ENCODE assay signal across 10 cellular contexts in genomic region chr9:121321039-121321503, GRCh38. TPM values are rescaled to one million over a fixed set of nuclear protein-coding genes. Genes with fewer than 3 reads are reported as not detected.
A peak's percentile ranks its signal among the peaks of the same experiment; 100 is the strongest.
DNase-seq lines count a peak whose midpoint lies in the region; ATAC-seq and TF ChIP-seq lines count a peak whose summit lies in the region.
"Had no signal": no experiment of that assay in that cellular context is flagged by ENCODE, and none has a peak within 500 bp of the region (broad histone marks: within the 10 kb centered on the region; RNA-seq: fewer than 3 reads in every experiment).

No MANE protein-coding gene starts in this region.

- TF ChIP-seq CTCF in Panc1 (IDR thresholded peaks at IDR 0.05) (no peak), dorsolateral prefrontal cortex (IDR thresholded peaks at IDR 0.05 in 54 of 56, conservative IDR thresholded peaks at IDR 0.05 in 2 of 56; ENCODE audit: low read depth in 1 of 56, partially characterized antibody in 56 of 56) (no peak), gastrocnemius medialis (IDR thresholded peaks at IDR 0.05 in 4 of 5, conservative IDR thresholded peaks at IDR 0.05 in 1 of 5) (no peak)

- H3K27ac ChIP-seq in Panc1 (ENCODE audit: low read length), result peak overlapping the region; percentile 36; the same call in 1 of the 2 replicates
- peak overlapping the region in 45 of 59 donors; percentile 1 to 92 (median 70) for H3K27ac ChIP-seq in dorsolateral prefrontal cortex
- H3K27ac ChIP-seq in gastrocnemius medialis, result peak overlapping the region; percentile 88 to 91 (median 88)

- H3K9me3 ChIP-seq in Panc1 (ENCODE audit: control insufficient read depth, insufficient read depth, low read depth, low read length) (no peaks in the 10 kb centered on the region), gastrocnemius medialis (no peaks in the 10 kb centered on the region)

- H3K4me3 ChIP-seq in Panc1 (ENCODE audit: low read depth in 2 of 2, low read length in 2 of 2) (no peak overlapping the region), dorsolateral prefrontal cortex (no peak overlapping the region), gastrocnemius medialis (no peak overlapping the region)

- H3K4me1 ChIP-seq in Panc1 (ENCODE audit: control insufficient read depth, insufficient read depth, low read length) (peaks cover 6% of the 10 kb centered on the region; the same call in 1 of the 2 replicates), gastrocnemius medialis (peaks cover 15 to 36% of the 10 kb centered on the region in 2 donors)

- ATAC-seq in Panc1 (no peak), gastrocnemius medialis (no peak), GM18873 (IDR thresholded peaks at IDR 0.05; ENCODE audit: low FRiP score, unreplicated experiment) (no peak)

- no TSS peak for BruUV-seq in Panc1 (replicated peaks; lab: Mats Ljungman, UMichigan)

- CTCF ChIA-PET in Panc1 (lab: Charles Lee), result no interaction called here

- H3K36me3 ChIP-seq in Panc1 (ENCODE audit: control insufficient read depth, insufficient read depth, low read length) (peaks cover 10% of the 10 kb centered on the region), gastrocnemius medialis (peaks cover 0 to 75% of the 10 kb centered on the region in 2 donors)

- no peaks in the 10 kb centered on the region for H3K27me3 ChIP-seq in Panc1 (ENCODE audit: control insufficient read depth, insufficient read depth, low read length)
- no peaks in the 10 kb centered on the region for H3K27me3 ChIP-seq in dorsolateral prefrontal cortex
- H3K27me3 ChIP-seq in gastrocnemius medialis, result no peaks in the 10 kb centered on the region

- in situ Hi-C loops in Panc1 (cut with HindIII; ENCODE audit: low pct_unique_long_range_greater_than_20kb, low sequenced_read_pairs), result no loop called here
- in situ Hi-C loops in gastrocnemius medialis (cut with MboI; ENCODE audit: low sequenced_read_pairs in 4 of 4), result loop anchor here (5.0 to 25.0 kb wide), 4 partner anchors 54 to 109 kb away; partner anchors contain the start of genes STOM (in 2 of the 4) and RAB14 (in 1 of the 4)

- TF ChIP-seq POLR2A in gastrocnemius medialis (IDR thresholded peaks at IDR 0.05), result no peak

- intact Hi-C loops in Panc1 (cut with micrococcal nuclease; ENCODE audit: unreplicated experiment), result no loop called here
- intact Hi-C loops in dorsolateral prefrontal cortex (cut with DNase I), result loop anchor here (1.0 to 2.0 kb wide), 3 partner anchors 54 to 80 kb away; no protein-coding TSS in a partner anchor
- intact Hi-C loops in gastrocnemius medialis (cut with DNase I; ENCODE audit: low total_unique reads), result no loop called here

- POLR2A ChIA-PET in Panc1 (lab: Charles Lee), result no interaction called here

- peak; percentile 32 for DNase-seq in EH (ENCODE audit: low read depth)
- DNase-seq in Panc1 (ENCODE audit: low read depth, low spot score), result no peak
- DNase-seq in dorsolateral prefrontal cortex, result no peak
- no peak for DNase-seq in gastrocnemius medialis
- no peak for DNase-seq in epidermal melanocyte (ENCODE audit: insufficient read length, low spot score)
- DNase-seq in SHP77 treated with DMSO at 0.1 percent for 48 hours (lab: John Stamatoyannopoulos, UW), result no peak
- DNase-seq in medulla oblongata (ENCODE audit: extremely low spot score), result no peak
- DNase-seq: hippocampal formation, NCI-H187 had no signal

RNA-seq across cellular contexts. Expression of gene STOM, which starts 49.0 kb away (rescaled TPM):
- total RNA-seq in Panc1 (2021; ENCODE audit: unreplicated experiment), result 81.2 TPM
- 61.2 TPM for polyA plus RNA-seq in Panc1 (2012; ENCODE audit: insufficient read length)
- 100 to 1,000 TPM in 87 of 120 experiments, 10 to 100 TPM in 33; 58.0 to 261 (median 119) TPM for total RNA-seq in dorsolateral prefrontal cortex
- total RNA-seq in gastrocnemius medialis, result 10 to 100 TPM; 60.0 to 89.5 (median 76.3) TPM

RNA-seq across cellular contexts. Expression of gene GSN, which starts 53.1 kb away (rescaled TPM):
- total RNA-seq in Panc1 (2021; ENCODE audit: unreplicated experiment) (278 TPM), dorsolateral prefrontal cortex (100 to 1,000 TPM in 119 of 120 experiments, 10 to 100 TPM in 1; 88.2 to 740 (median 233) TPM), gastrocnemius medialis (100 to 1,000 TPM; 487 to 785 (median 662) TPM)
- 483 TPM for polyA plus RNA-seq in Panc1 (2012; ENCODE audit: insufficient read length)

Comparison
In these comparisons a context has a peak if more than half of its experiments do, and no peak if none do; other contexts are left out.
1. H3K27ac ChIP-seq: peak in every context shown above with its lines; median percentile 88 in gastrocnemius medialis; 70 in dorsolateral prefrontal cortex; 36 in Panc1.
2. intact Hi-C loops: an anchor here in dorsolateral prefrontal cortex (1.0 to 2.0 kb wide); none called in Panc1 and gastrocnemius medialis.